In genomic region chr6:135503703-135504475, GRCh38 we compare ENCODE assay signal across 20 cellular contexts.
"Had no signal": no experiment of that assay in that cellular context is flagged by ENCODE, and none has a peak within 500 bp of the region (broad histone marks: within the 10 kb centered on the region; RNA-seq: fewer than 3 reads in every experiment).

No MANE protein-coding gene starts in this region.

- H3K27ac ChIP-seq: adrenal gland, gastroesophageal sphincter, lower lobe of right lung, right lobe of liver, skin epidermis had no signal

- FAIRE-seq: astrocyte, urothelium cell line had no signal

- H3K36me3 ChIP-seq: adrenal gland, gastroesophageal sphincter, lower lobe of right lung, right lobe of liver, transverse colon had no signal

- H3K4me3 ChIP-seq: adrenal gland, gastroesophageal sphincter, lower lobe of right lung, right lobe of liver, skin epidermis, transverse colon had no signal

- DNase-seq: activated CD4-positive, alpha-beta T cell treated with anti-CD3 and anti-CD28 coated beads, Interleukin-2, amount 10 ng/mL, durations not matched to agents 7 days and 5 days; activated CD8-positive, alpha-beta T cell treated with anti-CD3 and anti-CD28 coated beads, Interleukin-2, amount 10 ng/mL, durations not matched to agents 7 days and 5 days; activated T-cell treated with anti-CD3 and anti-CD28 coated beads, Interleukin-2, amount 50 U/mL, for 24 hours; adrenal gland; head of caudate nucleus; lower lobe of right lung; naive thymus-derived CD4-positive, alpha-beta T cell; posterior cingulate gyrus; right lobe of liver; stimulated activated CD4-positive, alpha-beta T cell treated with anti-CD3 and anti-CD28 coated beads, Interleukin-2, amount 100 ng/mL, for 24 hours; T-helper 9 cell; transverse colon had no signal

- H3K9me3 ChIP-seq: adrenal gland, gastroesophageal sphincter, lower lobe of right lung, right lobe of liver, transverse colon had no signal

- ATAC-seq: activated CD4-positive, CD25-positive, alpha-beta regulatory T cell treated with anti-CD3 and anti-CD28 coated beads, Interleukin-2, amount 50 U/mL, for 24 hours; activated CD8-positive, alpha-beta T cell treated with anti-CD3 and anti-CD28 coated beads, Interleukin-2, amount 10 ng/mL, durations not matched to agents 7 days and 5 days; activated T-helper 17 cell treated with anti-CD3 and anti-CD28 coated beads, Interleukin-2, amount 50 U/mL, for 72 hours; gastroesophageal sphincter; left lobe of liver; lower lobe of right lung; naive thymus-derived CD4-positive, alpha-beta T cell; right lobe of liver; stimulated activated memory B cell treated with anti-CD40 and anti-IgM and Interleukin-4, amounts not matched to agents 10 μg/mL and 1 μg/mL and 100 μg/mL, for 72 hours had no signal

- H3K27me3 ChIP-seq: adrenal gland, gastroesophageal sphincter, right lobe of liver, transverse colon had no signal
